Comparison of ENCODE assay signal across 1 cellular context in the genomic region with DNA sequence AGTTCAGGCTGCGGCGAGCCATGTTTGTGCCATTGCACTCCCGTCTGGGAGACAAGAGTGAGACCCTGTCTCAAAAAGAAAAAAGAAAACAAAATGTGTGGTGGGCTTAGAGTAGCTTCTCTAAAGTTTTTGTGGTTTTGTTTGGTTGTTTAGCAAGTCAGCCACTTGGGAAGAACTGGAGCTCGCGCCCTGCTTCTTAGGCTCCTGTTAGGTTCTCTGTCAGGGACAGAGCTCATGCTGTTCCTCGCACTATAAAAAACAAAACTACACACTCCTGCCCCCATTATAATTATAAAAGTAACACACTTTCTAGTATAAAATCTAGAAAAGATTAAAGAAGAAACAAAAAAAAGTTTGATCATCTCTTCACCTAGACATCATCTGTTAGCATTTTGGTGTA.
TF ChIP-seq lines count a peak whose summit lies in the region.

No MANE protein-coding gene starts in this region.

TF ChIP-seq in K562, 482 proteins besides CTCF, POLR2A, EP300 and RAD21 (continued from another document):
- TF ChIP-seq, protein P1, sequence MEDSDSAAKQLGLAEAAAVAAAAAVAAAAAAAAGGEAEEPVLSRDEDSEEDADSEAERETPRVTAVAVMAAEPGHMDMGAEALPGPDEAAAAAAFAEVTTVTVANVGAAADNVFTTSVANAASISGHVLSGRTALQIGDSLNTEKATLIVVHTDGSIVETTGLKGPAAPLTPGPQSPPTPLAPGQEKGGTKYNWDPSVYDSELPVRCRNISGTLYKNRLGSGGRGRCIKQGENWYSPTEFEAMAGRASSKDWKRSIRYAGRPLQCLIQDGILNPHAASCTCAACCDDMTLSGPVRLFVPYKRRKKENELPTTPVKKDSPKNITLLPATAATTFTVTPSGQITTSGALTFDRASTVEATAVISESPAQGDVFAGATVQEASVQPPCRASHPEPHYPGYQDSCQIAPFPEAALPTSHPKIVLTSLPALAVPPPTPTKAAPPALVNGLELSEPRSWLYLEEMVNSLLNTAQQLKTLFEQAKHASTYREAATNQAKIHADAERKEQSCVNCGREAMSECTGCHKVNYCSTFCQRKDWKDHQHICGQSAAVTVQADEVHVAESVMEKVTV (CRISPR knock-in tag; IDR thresholded peaks at IDR 0.05), result no peak
- no peak for TF ChIP-seq HNRNPL (IDR thresholded peaks at IDR 0.05; ENCODE audit: low read depth, low read length)
- no peak for TF ChIP-seq PCBP1 (IDR thresholded peaks at IDR 0.05; ENCODE audit: low read depth, low read length, poor library complexity, severe bottlenecking)
